18 cellular contexts compared by ENCODE assay signal in the genomic region with DNA sequence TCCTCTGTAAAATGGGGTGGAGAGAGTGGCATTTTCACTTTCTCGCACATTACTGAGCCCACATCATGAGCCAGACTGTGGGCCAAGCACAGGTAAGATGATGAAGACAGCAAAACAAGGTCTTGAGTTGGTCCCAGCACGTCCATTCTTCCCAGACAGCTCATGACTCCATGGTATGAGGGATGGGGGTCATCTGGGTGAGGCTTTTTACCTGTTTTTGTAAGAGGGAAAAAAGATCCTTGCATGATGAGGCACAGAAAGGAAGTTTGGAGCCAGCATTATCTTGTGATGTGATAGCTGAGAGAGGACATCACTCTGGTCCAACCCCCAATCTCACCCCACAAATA. TPM values are rescaled to one million over a fixed set of nuclear protein-coding genes. Genes with fewer than 3 reads are reported as not detected.
DNase-seq lines count a peak whose midpoint lies in the region; ATAC-seq, FAIRE-seq and TF ChIP-seq lines count a peak whose summit lies in the region.
"Had no signal": no experiment of that assay in that cellular context is flagged by ENCODE, and none has a peak within 500 bp of the region (broad histone marks: within the 10 kb centered on the region; RNA-seq: fewer than 3 reads in every experiment).

No MANE protein-coding gene starts in this region.

- H3K27ac Mint-ChIP-seq in activated CD4-positive, alpha-beta memory T cell treated with anti-CD3 and anti-CD28 coated beads for 36 hours: no peak overlapping the region
- no peak overlapping the region for H3K27ac Mint-ChIP-seq in activated CD4-positive, alpha-beta memory T cell treated with anti-CD3 and anti-CD28 coated beads, Interleukin-2, amount 10 ng/mL, durations not matched to agents 7 days and 5 days
- no peak overlapping the region for H3K27ac Mint-ChIP-seq in T-cell

- WGBS in K562 (ENCODE audit: insufficient coverage, low coverage, missing lambda C conversion rate): 33% methylated on average over 2 of the region's 2 CpGs
- WGBS in ovary, 3 donors: 85 to 95% (median 92%) methylated on average over 2 of the region's 2 CpGs

- ATAC-seq in K562: no peak
- no peak for ATAC-seq in T-cell (replicated peaks in 1 of 4)
- ATAC-seq in HG02571 (IDR thresholded peaks at IDR 0.05; ENCODE audit: unreplicated experiment): no peak
- ATAC-seq: HCT116 had no signal

- H3K4me3 ChIP-seq in K562 (no peak overlapping the region), osteoblast (ENCODE audit: insufficient read depth, low read length) (no peak overlapping the region), uterus (no peak overlapping the region), ovary (no peak overlapping the region)
- H3K4me3 ChIP-seq: PC-9 had no signal

- CTCF ChIA-PET in activated CD4-positive, alpha-beta memory T cell treated with anti-CD3 and anti-CD28 coated beads for 36 hours (lab: Charles Lee): no interaction called here
- CTCF ChIA-PET in activated CD4-positive, alpha-beta memory T cell treated with anti-CD3 and anti-CD28 coated beads, Interleukin-2, amount 10 ng/mL, durations not matched to agents 7 days and 5 days (lab: Charles Lee): no interaction called here
- CTCF ChIA-PET in K562 (lab: Yijun Ruan, JAX; ENCODE audit: low intra/inter-chr PET ratio): no interaction called here
- CTCF ChIA-PET in T-cell (lab: Charles Lee): no interaction called here

- TF ChIP-seq CTCF in K562 (IDR thresholded peaks at IDR 0.05 in 2 of 3, conservative IDR thresholded peaks at IDR 0.05 in 1 of 3; ENCODE audit: insufficient read depth in 2 of 3, low read depth in 1 of 3, low read length in 3 of 3) (no peak), osteoblast (IDR thresholded peaks at IDR 0.05; ENCODE audit: extremely low read depth, low read depth, low read length) (no peak), uterus (IDR thresholded peaks at IDR 0.05) (no peak), ovary (IDR thresholded peaks at IDR 0.05) (no peak)

- TF ChIP-seq POLR2A in K562 (conservative IDR thresholded peaks at IDR 0.05) (no peak), uterus (IDR thresholded peaks at IDR 0.05) (no peak), ovary (IDR thresholded peaks at IDR 0.05) (no peak)

- H3K79me2 ChIP-seq in K562 (ENCODE audit: control insufficient read depth, insufficient read depth, low read length): no peaks in the 10 kb centered on the region
- no peaks in the 10 kb centered on the region for H3K79me2 ChIP-seq in osteoblast (ENCODE audit: insufficient read depth, low read length)

- H3K9ac ChIP-seq in K562 (ENCODE audit: insufficient read depth in 1 of 2, low read depth in 2 of 2, low read length in 2 of 2): no peak overlapping the region

- TF ChIP-seq EP300 in K562 (IDR thresholded peaks at IDR 0.05; ENCODE audit: low read length) (no peak), ovary (IDR thresholded peaks at IDR 0.05) (no peak)

- H3K9me3 ChIP-seq in K562 (replicated peaks; ENCODE audit: control insufficient read depth, insufficient read depth, low read depth, low read length) (no peaks in the 10 kb centered on the region), osteoblast (ENCODE audit: low read depth, low read length) (no peaks in the 10 kb centered on the region), uterus (no peaks in the 10 kb centered on the region), ovary (no peaks in the 10 kb centered on the region)

- H4K20me1 ChIP-seq in K562 (replicated peaks; ENCODE audit: control insufficient read depth, insufficient read depth, low read length) (no peaks in the 10 kb centered on the region), osteoblast (ENCODE audit: insufficient read depth, low read length) (peaks cover 9% of the 10 kb centered on the region)

- no peak for TF ChIP-seq RAD21 in K562 (CRISPR knock-in tag; conservative IDR thresholded peaks at IDR 0.05 in 1 of 2, IDR thresholded peaks at IDR 0.05 in 1 of 2)

- no peaks in the 10 kb centered on the region for H3K36me3 ChIP-seq in K562 (ENCODE audit: control insufficient read depth, insufficient read depth, low read length)
- H3K36me3 ChIP-seq in osteoblast (ENCODE audit: insufficient read depth, low read length): peaks cover 35% of the 10 kb centered on the region
- no peaks in the 10 kb centered on the region for H3K36me3 ChIP-seq in uterus
- no peaks in the 10 kb centered on the region for H3K36me3 ChIP-seq in ovary

- H3K27me3 ChIP-seq in K562 (ENCODE audit: control insufficient read depth in 2 of 2, insufficient read depth in 2 of 2, low read length in 2 of 2) (peaks cover 0 to 12% of the 10 kb centered on the region in 2 experiments; a peak in 2 of 5 replicates), osteoblast (ENCODE audit: insufficient read depth, low read length) (no peaks in the 10 kb centered on the region), uterus (no peaks in the 10 kb centered on the region), ovary (no peaks in the 10 kb centered on the region)

- no peaks in the 10 kb centered on the region for H3K9me1 ChIP-seq in K562 (ENCODE audit: control insufficient read depth, insufficient read depth, low read length)

- peak; percentile 2 for DNase-seq in activated CD4-positive, alpha-beta memory T cell treated with anti-CD3 and anti-CD28 coated beads for 36 hours
- no peak for DNase-seq in activated CD4-positive, alpha-beta memory T cell treated with anti-CD3 and anti-CD28 coated beads, Interleukin-2, amount 10 ng/mL, durations not matched to agents 7 days and 5 days
- no peak for DNase-seq in K562 (ENCODE audit: extremely low read depth in 1 of 4, low spot score in 3 of 4)
- DNase-seq in osteoblast (ENCODE audit: insufficient read length, low spot score, missing footprints): peak; percentile 44
- DNase-seq in uterus: no peak
- DNase-seq in ovary: no peak
- DNase-seq in T-cell: no peak
- DNase-seq: DMS53, NCI-H1092, NCI-H187, NCI-H446, PC-9 had no signal

- no peaks in the 10 kb centered on the region for H3K4me1 Mint-ChIP-seq in activated CD4-positive, alpha-beta memory T cell treated with anti-CD3 and anti-CD28 coated beads for 36 hours (ENCODE audit: low read depth)
- no peaks in the 10 kb centered on the region for H3K4me1 Mint-ChIP-seq in activated CD4-positive, alpha-beta memory T cell treated with anti-CD3 and anti-CD28 coated beads, Interleukin-2, amount 10 ng/mL, durations not matched to agents 7 days and 5 days
- peaks cover 0 to 2% (median 0%) of the 10 kb centered on the region in 3 donors for H3K4me1 Mint-ChIP-seq in T-cell

- H3K27me3 Mint-ChIP-seq in activated CD4-positive, alpha-beta memory T cell treated with anti-CD3 and anti-CD28 coated beads for 36 hours: peaks cover 2% of the 10 kb centered on the region
- H3K27me3 Mint-ChIP-seq in activated CD4-positive, alpha-beta memory T cell treated with anti-CD3 and anti-CD28 coated beads, Interleukin-2, amount 10 ng/mL, durations not matched to agents 7 days and 5 days: no peaks in the 10 kb centered on the region
- peaks cover 6% of the 10 kb centered on the region in 2 donors for H3K27me3 Mint-ChIP-seq in T-cell

- FAIRE-seq in K562 (lab: Jason Lieb, UNC): no peak
- FAIRE-seq: HTR-8/SVneo had no signal

- H3K4me2 ChIP-seq in K562 (ENCODE audit: insufficient read depth, low read length): no peak overlapping the region
- H3K4me2 ChIP-seq in osteoblast (ENCODE audit: insufficient read depth, low read length): no peak overlapping the region
- H3K4me2 ChIP-seq: PC-9 had no signal

- H3K9me3 Mint-ChIP-seq in activated CD4-positive, alpha-beta memory T cell treated with anti-CD3 and anti-CD28 coated beads for 36 hours: no peaks in the 10 kb centered on the region
- H3K9me3 Mint-ChIP-seq in activated CD4-positive, alpha-beta memory T cell treated with anti-CD3 and anti-CD28 coated beads, Interleukin-2, amount 10 ng/mL, durations not matched to agents 7 days and 5 days: no peaks in the 10 kb centered on the region
- no peaks in the 10 kb centered on the region for H3K9me3 Mint-ChIP-seq in T-cell
- H3K9me3 Mint-ChIP-seq: CD14-positive monocyte had no signal

- no peaks in the 10 kb centered on the region for H3K36me3 Mint-ChIP-seq in activated CD4-positive, alpha-beta memory T cell treated with anti-CD3 and anti-CD28 coated beads for 36 hours
- no peaks in the 10 kb centered on the region for H3K36me3 Mint-ChIP-seq in activated CD4-positive, alpha-beta memory T cell treated with anti-CD3 and anti-CD28 coated beads, Interleukin-2, amount 10 ng/mL, durations not matched to agents 7 days and 5 days (ENCODE audit: low read depth)
- no peaks in the 10 kb centered on the region for H3K36me3 Mint-ChIP-seq in T-cell
- H3K36me3 Mint-ChIP-seq: CD14-positive monocyte had no signal

- H3K27ac ChIP-seq in K562 (ENCODE audit: extremely low read depth, low read depth, low read length): no peak overlapping the region
- H3K27ac ChIP-seq in osteoblast (ENCODE audit: low read depth, low read length): no peak overlapping the region
- peak overlapping the region; percentile 24 to 88 for H3K27ac ChIP-seq in uterus
- H3K27ac ChIP-seq in ovary: peak overlapping the region in 1 of 2 donors; percentile 38
- H3K27ac ChIP-seq: PC-9 had no signal

- POLR2A ChIA-PET in activated CD4-positive, alpha-beta memory T cell treated with anti-CD3 and anti-CD28 coated beads for 36 hours (lab: Charles Lee): no interaction called here
- POLR2A ChIA-PET in activated CD4-positive, alpha-beta memory T cell treated with anti-CD3 and anti-CD28 coated beads, Interleukin-2, amount 10 ng/mL, durations not matched to agents 7 days and 5 days (lab: Charles Lee): no interaction called here
- POLR2A ChIA-PET in K562 (lab: Yijun Ruan, JAX) (interaction anchor here (1.0 to 1.1 kb wide), 2 partner anchors 19 kb away, joined by 3 read pairs; no protein-coding TSS in a partner anchor), T-cell (lab: Charles Lee) (no interaction called here)

- intact Hi-C loops in activated CD4-positive, alpha-beta memory T cell treated with anti-CD3 and anti-CD28 coated beads for 36 hours (cut with micrococcal nuclease): no loop called here
- intact Hi-C loops in K562 (cut with micrococcal nuclease) (no loop called here), uterus (cut with DNase I; ENCODE audit: low total_unique reads) (no loop called here), ovary (cut with DNase I) (no loop called here)

- BruUV-seq in K562 (replicated peaks; lab: Mats Ljungman, UMichigan): no TSS peak

- no peak overlapping the region for H3K4me3 Mint-ChIP-seq in activated CD4-positive, alpha-beta memory T cell treated with anti-CD3 and anti-CD28 coated beads for 36 hours
- no peak overlapping the region for H3K4me3 Mint-ChIP-seq in activated CD4-positive, alpha-beta memory T cell treated with anti-CD3 and anti-CD28 coated beads, Interleukin-2, amount 10 ng/mL, durations not matched to agents 7 days and 5 days
- no peak overlapping the region for H3K4me3 Mint-ChIP-seq in T-cell

- H2AFZ ChIP-seq in K562 (ENCODE audit: low read depth, low read length) (no peak overlapping the region), osteoblast (ENCODE audit: low read length) (no peak overlapping the region)
- H2AFZ ChIP-seq: PC-9 had no signal

- H3K4me1 ChIP-seq in K562 (replicated peaks in 1 of 2; ENCODE audit: control insufficient read depth in 2 of 2, insufficient read depth in 2 of 2, low read length in 2 of 2) (peaks cover 11 to 44% of the 10 kb centered on the region in 2 experiments; a peak in 4 of 5 replicates), osteoblast (ENCODE audit: insufficient read depth, low read length) (peaks cover 12% of the 10 kb centered on the region), uterus (peaks cover 9 to 27% of the 10 kb centered on the region in 2 donors), ovary (ENCODE audit: insufficient read depth) (peaks cover 21% of the 10 kb centered on the region)

- in situ Hi-C loops in K562 (cut with MboI): no loop called here

RNA-seq across cellular contexts. Expression of a gene that starts 12.8 kb away (rescaled TPM):
- total RNA-seq in activated CD4-positive, alpha-beta memory T cell treated with anti-CD3 and anti-CD28 coated beads for 36 hours: 10 to 100 TPM; 11.2 to 12.3 TPM
- total RNA-seq in activated CD4-positive, alpha-beta memory T cell treated with anti-CD3 and anti-CD28 coated beads, Interleukin-2, amount 10 ng/mL, durations not matched to agents 7 days and 5 days: 1 to 10 TPM; 7.1 to 7.4 TPM
- 0.21 and 0.65 TPM in 2 replicates for total RNA-seq in K562 (2011; cell fraction: chromatin; rRNA removed; ENCODE audit: low replicate concordance)
- total RNA-seq in K562 (2011; cell fraction: nucleolus; rRNA removed): 0.79 and 1.3 TPM in 2 replicates
- total RNA-seq in K562 (2011; cell fraction: nucleoplasm; rRNA removed): 0.76 and 0.81 TPM in 2 replicates
- 0.16 and 0.50 TPM in 2 replicates for total RNA-seq in K562 (2014; rRNA removed)
- total RNA-seq in K562 (2014; rRNA removed; fragmentation: Illumina TruSeq; extraction: Trizol): 0.16 TPM in 1 of 2 replicates, not detected in the other
- total RNA-seq in K562 (2015; rRNA removed; fragmentation: Illumina TruSeq; extraction: Trizol): not detected in 2 replicates
- 0.20 and 0.31 TPM in 2 replicates for total RNA-seq in K562 (2021)
- polyA plus RNA-seq in K562 (2011; rRNA removed): 0.10 and 0.47 TPM in 2 replicates
- polyA plus RNA-seq in K562 (2011; cell fraction: cytosol; rRNA removed): 0.44 and 0.48 TPM in 2 replicates
- 0.41 and 0.63 TPM in 2 replicates for polyA plus RNA-seq in K562 (2011; cell fraction: nucleus; rRNA removed)
- polyA plus RNA-seq in K562 (2012): 0.12 and 0.65 TPM in 2 replicates
- polyA plus RNA-seq in K562 (2014; fragmentation: Illumina TruSeq; extraction: Trizol): 0.18 and 0.44 TPM in 2 replicates
- not detected for polyA plus RNA-seq in K562 (2014; fragmentation: Nextera tagmentation; extraction: Ambion mirVana)
- 0.08 TPM in 1 of 2 replicates, not detected in the other for polyA plus RNA-seq in K562 (2014; rRNA removed)
- polyA minus RNA-seq in K562 (2011; rRNA and poly(A)+ RNA removed): 0.53 and 0.57 TPM in 2 replicates
- polyA minus RNA-seq in K562 (2011; cell fraction: cytosol; rRNA and poly(A)+ RNA removed): 0.55 and 0.67 TPM in 2 replicates
- polyA minus RNA-seq in K562 (2011; cell fraction: nucleus; rRNA and poly(A)+ RNA removed): 0.13 and 0.56 TPM in 2 replicates
- total RNA-seq in osteoblast: 37.6 and 41.3 TPM in 2 replicates
- total RNA-seq in uterus: 100 to 1,000 TPM in 1 of 4 donors, 10 to 100 TPM in 2, 1 to 10 TPM in 1; 10.0 to 121 (median 17.5) TPM
- total RNA-seq in ovary: 10 to 100 TPM in 5 of 7 donors, 1 to 10 TPM in 2; 3.2 to 47.1 (median 29.5) TPM
- 10 to 100 TPM; 19.4 to 39.9 TPM for polyA plus RNA-seq in ovary
- total RNA-seq in T-cell: 1 to 10 TPM in 3 of 5 donors, under 1 TPM in 2; 0.77 to 3.6 (median 2.2) TPM
- total RNA-seq: A172, MCF 10A, PC-9 had no signal
- polyA plus RNA-seq: CD14-positive monocyte had no signal

Comparison
In these comparisons a context has a peak if more than half of its experiments do, and no peak if none do; other contexts are left out.
1. DNase-seq: peak in activated CD4-positive, alpha-beta memory T cell treated with anti-CD3 and anti-CD28 coated beads for 36 hours (single experiment) and osteoblast (single experiment); none in activated CD4-positive, alpha-beta memory T cell treated with anti-CD3 and anti-CD28 coated beads, Interleukin-2, amount 10 ng/mL, durations not matched to agents 7 days and 5 days (single experiment), K562 (0 of 4), uterus (0 of 2), ovary (0 of 5) and T-cell (0 of 34).
2. H3K27ac ChIP-seq: peak in uterus (2 of 2); none in K562 (single experiment) and osteoblast (single experiment).